In genomic region chr5:77390795-77391194, GRCh38 we compare ENCODE assay signal across 17 cellular contexts.
A peak's percentile ranks its signal among the peaks of the same experiment; 100 is the strongest.
DNase-seq lines count a peak whose midpoint lies in the region; ATAC-seq and TF ChIP-seq lines count a peak whose summit lies in the region.
"Had no signal": no experiment of that assay in that cellular context is flagged by ENCODE, and none has a peak within 500 bp of the region (broad histone marks: within the 10 kb centered on the region; RNA-seq: fewer than 3 reads in every experiment).

No MANE protein-coding gene starts in this region.

- H3K9me3 ChIP-seq in adipocyte (ENCODE audit: control insufficient read depth, low read length) (no peaks in the 10 kb centered on the region), lower lobe of right lung (no peaks in the 10 kb centered on the region)
- H3K9me3 ChIP-seq: psoas muscle had no signal

- H3K4me1 Mint-ChIP-seq in immature natural killer cell = no peaks in the 10 kb centered on the region
- H3K4me1 Mint-ChIP-seq: stimulated activated effector memory CD8-positive, alpha-beta T cell treated with anti-CD3 and anti-CD28 coated beads, Interleukin-12 subunit alpha, Interleukin-12 subunit beta, amount 100 ng/mL, for 72 hours; T-helper 17 cell had no signal

- no peak overlapping the region for H3K27ac ChIP-seq in lower lobe of right lung
- H3K27ac ChIP-seq: psoas muscle had no signal

- no peak overlapping the region for H3K9ac ChIP-seq in adipocyte (ENCODE audit: low read length)

- intact Hi-C loops in lower lobe of right lung (cut with DNase I) = no loop called here

- H3K36me3 ChIP-seq in adipocyte (ENCODE audit: control insufficient read depth, insufficient read depth, low read length, severe bottlenecking) (no peaks in the 10 kb centered on the region), lower lobe of right lung (no peaks in the 10 kb centered on the region)

- no peak for ATAC-seq in lower lobe of right lung
- ATAC-seq: psoas muscle; stimulated activated effector memory CD8-positive, alpha-beta T cell treated with anti-CD3 and anti-CD28 coated beads, Interleukin-12 subunit alpha, Interleukin-12 subunit beta, amount 100 ng/mL, for 72 hours; T-helper 17 cell had no signal

- H3K27me3 ChIP-seq in adipocyte (replicated peaks; ENCODE audit: control insufficient read depth, insufficient read depth, low read length) (no peaks in the 10 kb centered on the region), lower lobe of right lung (ENCODE audit: low read depth) (no peaks in the 10 kb centered on the region)

- no peak for TF ChIP-seq CTCF in lower lobe of right lung (IDR thresholded peaks at IDR 0.05)

- H3K9me3 Mint-ChIP-seq in immature natural killer cell = peaks cover 0 to 8% (median 0%) of the 10 kb centered on the region in 6 donors
- H3K9me3 Mint-ChIP-seq: activated T-cell treated with anti-CD3 and anti-CD28 coated beads, Interleukin-2, amount 50 U/mL, for 24 hours; CD4-positive, alpha-beta T cell; dendritic cell treated with granulocyte-macrophage colony-stimulating factor and Interleukin-4, amounts not matched to agents 40 ng/mL and 50 ng/mL, for 4 days; stimulated activated effector memory CD8-positive, alpha-beta T cell treated with anti-CD3 and anti-CD28 coated beads, Interleukin-12 subunit alpha, Interleukin-12 subunit beta, amount 100 ng/mL, for 72 hours had no signal

- H3K27ac Mint-ChIP-seq in immature natural killer cell = no peak overlapping the region
- H3K27ac Mint-ChIP-seq: activated T-cell treated with anti-CD3 and anti-CD28 coated beads, Interleukin-2, amount 50 U/mL, for 24 hours; CD4-positive, alpha-beta T cell; dendritic cell treated with granulocyte-macrophage colony-stimulating factor and Interleukin-4, amounts not matched to agents 40 ng/mL and 50 ng/mL, for 4 days; stimulated activated effector memory CD8-positive, alpha-beta T cell treated with anti-CD3 and anti-CD28 coated beads, Interleukin-12 subunit alpha, Interleukin-12 subunit beta, amount 100 ng/mL, for 72 hours; T-helper 17 cell had no signal

- H3K4me1 ChIP-seq in adipocyte (ENCODE audit: control insufficient read depth, insufficient read depth, low read length) (peaks cover 21% of the 10 kb centered on the region), lower lobe of right lung (no peaks in the 10 kb centered on the region)
- H3K4me1 ChIP-seq: psoas muscle had no signal

- DNase-seq in GM04503 (ENCODE audit: low read depth) = peak; percentile 59
- DNase-seq in adipocyte (ENCODE audit: low read depth) = no peak
- DNase-seq in fibroblast of the conjunctiva (ENCODE audit: low read depth) = peak; percentile 48
- peak; percentile 57 for DNase-seq in stromal cell of bone marrow (ENCODE audit: low read depth)
- DNase-seq in DMS153 treated with DMSO at 0.1 percent for 48 hours (lab: John Stamatoyannopoulos, UW; ENCODE audit: unreplicated experiment) = no peak
- no peak for DNase-seq in epidermal melanocyte (ENCODE audit: insufficient read length, low spot score)
- DNase-seq in lower lobe of right lung = no peak
- no peak for DNase-seq in immature natural killer cell
- DNase-seq: activated CD4-positive, alpha-beta T cell treated with anti-CD3 and anti-CD28 coated beads for 48 hours; activated T-cell treated with anti-CD3 and anti-CD28 coated beads, Interleukin-2, amount 50 U/mL, for 24 hours; CD4-positive, alpha-beta T cell; NCI-H446 treated with DMSO at 0.1 percent for 48 hours; psoas muscle; stimulated activated CD4-positive, alpha-beta T cell treated with anti-CD3 and anti-CD28 coated beads, Interleukin-2, amount 100 ng/mL, for 24 hours; T-helper 17 cell had no signal

- peaks cover 4 to 6% (median 4%) of the 10 kb centered on the region in 3 donors for H3K27me3 Mint-ChIP-seq in immature natural killer cell (ENCODE audit: low read depth in 3 of 3)
- H3K27me3 Mint-ChIP-seq: CD4-positive, alpha-beta T cell; dendritic cell treated with granulocyte-macrophage colony-stimulating factor and Interleukin-4, amounts not matched to agents 40 ng/mL and 50 ng/mL, for 4 days had no signal

- H3K4me3 ChIP-seq in adipocyte (ENCODE audit: low read length) (peak overlapping the region; percentile 1), lower lobe of right lung (no peak overlapping the region)
- H3K4me3 ChIP-seq: psoas muscle had no signal

- no peaks in the 10 kb centered on the region for H3K36me3 Mint-ChIP-seq in immature natural killer cell
- H3K36me3 Mint-ChIP-seq: stimulated activated effector memory CD8-positive, alpha-beta T cell treated with anti-CD3 and anti-CD28 coated beads, Interleukin-12 subunit alpha, Interleukin-12 subunit beta, amount 100 ng/mL, for 72 hours had no signal

- H3K4me3 Mint-ChIP-seq in immature natural killer cell = no peak overlapping the region
- H3K4me3 Mint-ChIP-seq: activated T-cell treated with anti-CD3 and anti-CD28 coated beads, Interleukin-2, amount 50 U/mL, for 24 hours; CD4-positive, alpha-beta T cell; dendritic cell treated with granulocyte-macrophage colony-stimulating factor and Interleukin-4, amounts not matched to agents 40 ng/mL and 50 ng/mL, for 4 days; stimulated activated effector memory CD8-positive, alpha-beta T cell treated with anti-CD3 and anti-CD28 coated beads, Interleukin-12 subunit alpha, Interleukin-12 subunit beta, amount 100 ng/mL, for 72 hours; T-helper 17 cell had no signal

Comparison
In these comparisons a context has a peak if more than half of its experiments do, and no peak if none do; other contexts are left out.
1. DNase-seq: peak in GM04503 (single experiment), fibroblast of the conjunctiva (single experiment) and stromal cell of bone marrow (single experiment); none in adipocyte (single experiment), DMS153 treated with DMSO at 0.1 percent for 48 hours (single experiment), epidermal melanocyte (single experiment), lower lobe of right lung (single experiment) and immature natural killer cell (0 of 3).